20 cellular contexts compared by ENCODE assay signal in the genomic region with DNA sequence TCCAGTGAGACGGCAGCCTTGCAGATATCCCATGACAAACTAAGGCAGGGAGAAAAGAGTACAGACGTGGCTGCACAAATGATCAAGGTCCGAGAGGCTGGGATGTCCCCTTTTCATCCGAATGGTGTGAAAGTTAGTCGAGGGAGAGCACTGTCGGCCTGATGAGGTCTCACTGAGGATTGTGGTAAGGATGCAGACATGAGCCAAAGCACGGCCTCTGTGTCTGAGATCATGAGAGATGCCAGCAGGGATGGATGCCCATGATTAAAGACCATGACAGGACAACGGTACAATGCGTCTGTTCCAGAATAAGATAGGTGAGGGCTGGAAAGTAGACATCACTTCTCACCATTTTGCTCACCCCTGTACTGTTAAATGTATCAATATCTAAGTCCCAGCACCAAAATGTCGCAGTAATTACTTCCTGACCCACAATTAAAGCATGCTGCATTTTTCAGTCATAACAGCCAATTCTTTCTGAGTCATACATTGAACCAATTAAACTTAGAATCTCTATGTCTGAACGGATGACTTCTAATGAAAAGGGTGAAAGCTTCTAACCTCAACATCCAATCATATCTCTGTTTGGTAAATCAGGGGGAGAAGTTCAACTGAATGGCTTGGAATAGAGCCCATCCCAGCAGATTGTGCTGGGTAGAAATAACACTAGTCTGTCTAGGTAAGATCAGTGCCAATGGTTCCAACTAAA.
DNase-seq lines count a peak whose midpoint lies in the region; ATAC-seq and TF ChIP-seq lines count a peak whose summit lies in the region.
"Had no signal": no experiment of that assay in that cellular context is flagged by ENCODE, and none has a peak within 500 bp of the region (broad histone marks: within the 10 kb centered on the region; RNA-seq: fewer than 3 reads in every experiment).

No MANE protein-coding gene starts in this region.

- H3K27ac Mint-ChIP-seq in stimulated activated naive CD8-positive, alpha-beta T cell treated with anti-CD3 and anti-CD28 coated beads, Interleukin-15, amount 100 ng/mL, for 72 hours: no peak overlapping the region
- H3K27ac Mint-ChIP-seq: activated CD8-positive, alpha-beta memory T cell treated with anti-CD3 and anti-CD28 coated beads, Interleukin-2, amount 10 ng/mL, durations not matched to agents 7 days and 5 days; H9; natural killer cell had no signal

- peaks cover 0 to 21% of the 10 kb centered on the region in 2 donors for H3K9me3 Mint-ChIP-seq in stimulated activated naive CD8-positive, alpha-beta T cell treated with anti-CD3 and anti-CD28 coated beads, Interleukin-15, amount 100 ng/mL, for 72 hours

- no peak for TF ChIP-seq POLR2A in spleen (IDR thresholded peaks at IDR 0.05)

- TF ChIP-seq CTCF in GM12865 (IDR thresholded peaks at IDR 0.05; ENCODE audit: insufficient read depth, low read depth, low read length, missing control alignments): no peak
- TF ChIP-seq CTCF in spleen (IDR thresholded peaks at IDR 0.05 in 8 of 11, conservative IDR thresholded peaks at IDR 0.05 in 3 of 11): no peak
- TF ChIP-seq CTCF in left lung (IDR thresholded peaks at IDR 0.05): no peak

- H3K4me3 Mint-ChIP-seq in stimulated activated naive CD8-positive, alpha-beta T cell treated with anti-CD3 and anti-CD28 coated beads, Interleukin-15, amount 100 ng/mL, for 72 hours: no peak overlapping the region
- H3K4me3 Mint-ChIP-seq: activated CD8-positive, alpha-beta memory T cell treated with anti-CD3 and anti-CD28 coated beads, Interleukin-2, amount 10 ng/mL, durations not matched to agents 7 days and 5 days; H9; natural killer cell had no signal

- H3K4me3 ChIP-seq in GM12865 (ENCODE audit: low read depth, low read length) (no peak overlapping the region), SJSA1 (no peak overlapping the region), spleen (no peak overlapping the region), left lung (no peak overlapping the region)
- H3K4me3 ChIP-seq: body of pancreas, psoas muscle had no signal

- H3K27me3 ChIP-seq in SJSA1 (replicated peaks) (no peaks in the 10 kb centered on the region), spleen (replicated peaks in 1 of 7) (no peaks in the 10 kb centered on the region), left lung (no peaks in the 10 kb centered on the region)
- H3K27me3 ChIP-seq: body of pancreas had no signal

- H3K4me1 ChIP-seq in SJSA1 (replicated peaks) (peaks cover 39% of the 10 kb centered on the region), spleen (no peaks in the 10 kb centered on the region), left lung (no peaks in the 10 kb centered on the region)
- H3K4me1 ChIP-seq: body of pancreas, psoas muscle had no signal

- no peaks in the 10 kb centered on the region for H3K27me3 Mint-ChIP-seq in stimulated activated naive CD8-positive, alpha-beta T cell treated with anti-CD3 and anti-CD28 coated beads, Interleukin-15, amount 100 ng/mL, for 72 hours
- H3K27me3 Mint-ChIP-seq: activated CD8-positive, alpha-beta memory T cell treated with anti-CD3 and anti-CD28 coated beads, Interleukin-2, amount 10 ng/mL, durations not matched to agents 7 days and 5 days had no signal

- H3K9me3 ChIP-seq in SJSA1 (replicated peaks): no peaks in the 10 kb centered on the region
- H3K9me3 ChIP-seq in spleen: peaks cover 0 to 11% (median 0%) of the 10 kb centered on the region in 8 donors
- no peaks in the 10 kb centered on the region for H3K9me3 ChIP-seq in left lung
- H3K9me3 ChIP-seq: body of pancreas had no signal

- ATAC-seq in HG02870 (IDR thresholded peaks at IDR 0.05; ENCODE audit: unreplicated experiment): peak; percentile 44
- no peak for ATAC-seq in HG03521 (IDR thresholded peaks at IDR 0.05; ENCODE audit: unreplicated experiment)
- ATAC-seq in stimulated activated naive CD8-positive, alpha-beta T cell treated with anti-CD3 and anti-CD28 coated beads, Interleukin-15, amount 100 ng/mL, for 72 hours: no peak
- no peak for ATAC-seq in left lung
- ATAC-seq: activated CD8-positive, alpha-beta memory T cell treated with anti-CD3 and anti-CD28 coated beads, Interleukin-2, amount 10 ng/mL, durations not matched to agents 7 days and 5 days; body of pancreas; natural killer cell; psoas muscle had no signal

- H3K36me3 ChIP-seq in SJSA1 (no peaks in the 10 kb centered on the region), spleen (no peaks in the 10 kb centered on the region), left lung (no peaks in the 10 kb centered on the region)

- peak; percentile 26 for DNase-seq in GM12865 (ENCODE audit: low read depth)
- DNase-seq in SJSA1 (ENCODE audit: low read depth in 1 of 2, low spot score in 2 of 2): peak in 1 of 2 experiments; percentile 8
- DNase-seq in iris pigment epithelial cell (ENCODE audit: low read depth): peak; percentile 22
- no peak for DNase-seq in stimulated activated naive CD8-positive, alpha-beta T cell treated with anti-CD3 and anti-CD28 coated beads, Interleukin-15, amount 100 ng/mL, for 72 hours
- no peak for DNase-seq in spleen
- no peak for DNase-seq in left lung
- DNase-seq: activated CD8-positive, alpha-beta memory T cell treated with anti-CD3 and anti-CD28 coated beads, Interleukin-2, amount 10 ng/mL, durations not matched to agents 7 days and 5 days; activated gamma-delta T cell treated with Interleukin-2 at 50 U/mL for 16 hours; body of pancreas; COR-L47; foreskin fibroblast; H9; mammary epithelial cell; natural killer cell; NCI-H1930; psoas muscle; RPMI8226; stimulated activated CD4-positive, alpha-beta T cell treated with anti-CD3 and anti-CD28 coated beads, Interleukin-2, amount 100 ng/mL, for 24 hours had no signal

- H3K27ac ChIP-seq in SJSA1: peak overlapping the region; percentile 69
- no peak overlapping the region for H3K27ac ChIP-seq in spleen
- no peak overlapping the region for H3K27ac ChIP-seq in left lung
- H3K27ac ChIP-seq: body of pancreas, psoas muscle had no signal

- intact Hi-C loops in spleen (cut with DNase I; ENCODE audit: low total_unique reads): no loop called here
- intact Hi-C loops in left lung (cut with DNase I): no loop called here

- no peaks in the 10 kb centered on the region for H3K4me1 Mint-ChIP-seq in stimulated activated naive CD8-positive, alpha-beta T cell treated with anti-CD3 and anti-CD28 coated beads, Interleukin-15, amount 100 ng/mL, for 72 hours
- H3K4me1 Mint-ChIP-seq: activated CD8-positive, alpha-beta memory T cell treated with anti-CD3 and anti-CD28 coated beads, Interleukin-2, amount 10 ng/mL, durations not matched to agents 7 days and 5 days; natural killer cell had no signal

- 81 to 86% (median 83%) methylated on average over 11 of the region's 11 CpGs for WGBS in spleen, 5 donors

Comparison
In these comparisons a context has a peak if more than half of its experiments do, and no peak if none do; other contexts are left out.
1. DNase-seq: peak in GM12865 (single experiment) and iris pigment epithelial cell (single experiment); none in stimulated activated naive CD8-positive, alpha-beta T cell treated with anti-CD3 and anti-CD28 coated beads, Interleukin-15, amount 100 ng/mL, for 72 hours (0 of 2), spleen (single experiment) and left lung (0 of 2).